Comparison of ENCODE assay signal across 8 cellular contexts in genomic region chr6:12013368-12013617, GRCh38. TPM values are rescaled to one million over a fixed set of nuclear protein-coding genes. Genes with fewer than 3 reads are reported as not detected.
A peak's percentile ranks its signal among the peaks of the same experiment; 100 is the strongest.
DNase-seq lines count a peak whose midpoint lies in the region; ATAC-seq and TF ChIP-seq lines count a peak whose summit lies in the region.

No MANE protein-coding gene starts in this region.

- H3K4me1 Mint-ChIP-seq in activated T-cell treated with anti-CD3 and anti-CD28 coated beads, Interleukin-2, amount 50 U/mL, for 4 hours (ENCODE audit: low read depth), result peaks cover 53% of the 10 kb centered on the region

- TF ChIP-seq EP300 in tibial nerve (IDR thresholded peaks at IDR 0.05), result no peak

- H3K27me3 ChIP-seq in ascending aorta (no peaks in the 10 kb centered on the region), right lobe of liver (no peaks in the 10 kb centered on the region), tibial nerve (no peaks in the 10 kb centered on the region)

- H3K4me3 Mint-ChIP-seq in activated T-cell treated with anti-CD3 and anti-CD28 coated beads, Interleukin-2, amount 50 U/mL, for 4 hours, result peak overlapping the region; percentile 94

- 4% methylated on average over 8 of the region's 8 CpGs for WGBS in right lobe of liver (ENCODE audit: insufficient coverage, low coverage, low lambda C conversion rate, missing lambda C conversion rate)
- WGBS in tibial nerve, 2 donors, result 3% methylated on average over 8 of the region's 8 CpGs

- no peak for ATAC-seq in activated T-cell treated with anti-CD3 and anti-CD28 coated beads, Interleukin-2, amount 50 U/mL, for 4 hours
- ATAC-seq in right lobe of liver (no peak), GM21515 (IDR thresholded peaks at IDR 0.05; ENCODE audit: unreplicated experiment) (no peak)

- H3K4me3 ChIP-seq in ascending aorta (peak overlapping the region; percentile 85 to 97), right lobe of liver (peak overlapping the region; percentile 62 to 74 (median 70)), tibial nerve (peak overlapping the region; percentile 63 to 93 (median 75))

- in situ Hi-C loops in GM13976 (cut with MboI; ENCODE audit: low sequenced_read_pairs, unreplicated experiment), result loop anchor here (10.0 to 25.0 kb wide), 2 partner anchors 52 to 301 kb away; no protein-coding TSS in a partner anchor

- intact Hi-C loops in ascending aorta (cut with DNase I), result loop anchor here (5.0 kb wide), 5 partner anchors 201 to 476 kb away; partner anchors contain the start of genes EDN1 and TMEM170B
- intact Hi-C loops in right lobe of liver (cut with DNase I), result loop anchor here in 1 of 2 donors (10.0 kb wide), 1 partner anchor 148 kb away; no protein-coding TSS in a partner anchor

- H3K9me3 ChIP-seq in ascending aorta (no peaks in the 10 kb centered on the region), right lobe of liver (no peaks in the 10 kb centered on the region), tibial nerve (no peaks in the 10 kb centered on the region)

- no peak for TF ChIP-seq CTCF in ascending aorta (IDR thresholded peaks at IDR 0.05)
- no peak for TF ChIP-seq CTCF in right lobe of liver (IDR thresholded peaks at IDR 0.05)
- no peak for TF ChIP-seq CTCF in tibial nerve (IDR thresholded peaks at IDR 0.05)
- TF ChIP-seq CTCF in GM13976 (IDR thresholded peaks at IDR 0.05; ENCODE audit: borderline replicate concordance, control extremely low read depth, extremely low read depth, insufficient read depth, missing control alignments), result no peak

- no peak for TF ChIP-seq POLR2A in right lobe of liver (IDR thresholded peaks at IDR 0.05)
- no peak for TF ChIP-seq POLR2A in tibial nerve (IDR thresholded peaks at IDR 0.05)

- peaks cover 26% of the 10 kb centered on the region for H3K36me3 Mint-ChIP-seq in activated T-cell treated with anti-CD3 and anti-CD28 coated beads, Interleukin-2, amount 50 U/mL, for 4 hours (ENCODE audit: insufficient read depth)

- H3K9me3 Mint-ChIP-seq in activated T-cell treated with anti-CD3 and anti-CD28 coated beads, Interleukin-2, amount 50 U/mL, for 4 hours, result peaks cover 5% of the 10 kb centered on the region

- H3K4me1 ChIP-seq in ascending aorta, result peaks cover 6 to 12% of the 10 kb centered on the region in 2 donors
- peaks cover 0 to 21% (median 0%) of the 10 kb centered on the region in 4 donors for H3K4me1 ChIP-seq in right lobe of liver
- peaks cover 0 to 28% (median 15%) of the 10 kb centered on the region in 4 donors for H3K4me1 ChIP-seq in tibial nerve

- no peak for DNase-seq in activated T-cell treated with anti-CD3 and anti-CD28 coated beads, Interleukin-2, amount 50 U/mL, for 4 hours
- DNase-seq in activated T-cell treated with anti-CD3 and anti-CD28 coated beads, Interleukin-2, amount 50 U/mL, for 48 hours, result no peak
- DNase-seq in ascending aorta (ENCODE audit: low spot score in 2 of 2) (no peak), right lobe of liver (no peak), tibial nerve (ENCODE audit: low spot score in 2 of 2) (no peak), GM13976 (ENCODE audit: low spot score) (no peak)
- no peak for DNase-seq in activated effector memory CD4-positive, alpha-beta T cell treated with Interleukin-2 at 50 U/mL for 16 hours

- peak overlapping the region; percentile 98 to 99 for H3K27ac ChIP-seq in ascending aorta
- H3K27ac ChIP-seq in right lobe of liver, result peak overlapping the region; percentile 80 to 94 (median 85)
- H3K27ac ChIP-seq in tibial nerve, result peak overlapping the region in 3 of 4 donors; percentile 88 to 97 (median 97)

- H3K36me3 ChIP-seq in ascending aorta (peaks cover 5 to 19% of the 10 kb centered on the region in 2 donors), right lobe of liver (peaks cover 0 to 22% (median 5%) of the 10 kb centered on the region in 4 donors), tibial nerve (peaks cover 0 to 17% (median 0%) of the 10 kb centered on the region in 3 donors)

- no peaks in the 10 kb centered on the region for H3K27me3 Mint-ChIP-seq in activated T-cell treated with anti-CD3 and anti-CD28 coated beads, Interleukin-2, amount 50 U/mL, for 4 hours (ENCODE audit: low read depth)

RNA-seq across cellular contexts. Expression of gene HIVEP1, which starts 1.2 kb away (rescaled TPM):
- 10 to 100 TPM; 24.2 to 26.1 (median 25.8) TPM for total RNA-seq in activated T-cell treated with anti-CD3 and anti-CD28 coated beads, Interleukin-2, amount 50 U/mL, for 4 hours
- 31.7 TPM for total RNA-seq in ascending aorta
- 10 to 100 TPM; 13.2 to 23.3 (median 17.8) TPM for total RNA-seq in right lobe of liver
- total RNA-seq in tibial nerve, result 10 to 100 TPM; 14.9 to 30.6 (median 22.2) TPM
